Comparison of ENCODE assay signal across 1 cellular context in genomic region chr17:36008998-36009665, GRCh38.
TF ChIP-seq lines count a peak whose summit lies in the region.

No MANE protein-coding gene starts in this region.

TF ChIP-seq in GM12878, 131 proteins besides CTCF, POLR2A, EP300 and RAD21:
- TF ChIP-seq SMC3 (IDR thresholded peaks at IDR 0.05; ENCODE audit: borderline replicate concordance, low read length) (peak; percentile 15; the same call in 1 of the 2 replicates), RB1 (IDR thresholded peaks at IDR 0.05; ENCODE audit: borderline replicate concordance) (no peak)
